In genomic region chr14:71183856-71184255, GRCh38 we compare ENCODE assay signal across 21 cellular contexts.
DNase-seq lines count a peak whose midpoint lies in the region; ATAC-seq lines count a peak whose summit lies in the region.
"Had no signal": no experiment of that assay in that cellular context is flagged by ENCODE, and none has a peak within 500 bp of the region (broad histone marks: within the 10 kb centered on the region; RNA-seq: fewer than 3 reads in every experiment).

No MANE protein-coding gene starts in this region.

- DNase-seq in DMS79 (lab: John Stamatoyannopoulos, UW) (peak; percentile 92), NCI-H1105 (lab: John Stamatoyannopoulos, UW) (peak; percentile 63), NCI-H345 treated with DMSO at 0.1 percent for 48 hours (lab: John Stamatoyannopoulos, UW; ENCODE audit: unreplicated experiment) (peak; percentile 69), cerebellum (ENCODE audit: low spot score) (peak; percentile 19), NCI-H2029 (lab: John Stamatoyannopoulos, UW) (no peak)
- DNase-seq: COR-L47; head of caudate nucleus; mammary epithelial cell; NCI-H146; NCI-H526 treated with DMSO at 0.1 percent for 48 hours; OCI-M1; right lobe of liver; stimulated activated CD4-positive, alpha-beta T cell treated with anti-CD3 and anti-CD28 coated beads, Interleukin-12 subunit alpha, Interleukin-12 subunit beta, amount 100 ng/mL, for 4 hours; stimulated activated CD4-positive, alpha-beta T cell treated with anti-CD3 and anti-CD28 coated beads, Interleukin-4, amount 100 ng/mL, for 24 hours; stimulated activated naive B cell treated with anti-CD40 and anti-IgM and Interleukin-4, amounts not matched to agents 10 μg/mL and 1 μg/mL and 100 μg/mL, for 72 hours; testis; uterus had no signal

- no peak for ATAC-seq in HG03108 (IDR thresholded peaks at IDR 0.05; ENCODE audit: unreplicated experiment)
- ATAC-seq in GM18502 (IDR thresholded peaks at IDR 0.05; ENCODE audit: poor library complexity, unreplicated experiment) = no peak
- ATAC-seq in GM21723 (IDR thresholded peaks at IDR 0.05; ENCODE audit: unreplicated experiment) = no peak
- ATAC-seq: activated naive CD4-positive, alpha-beta T cell treated with anti-CD3 and anti-CD28 coated beads, Interleukin-2, amount 50 U/mL, for 72 hours; right lobe of liver; stimulated activated naive B cell treated with anti-CD40 and anti-IgM and Interleukin-4, amounts not matched to agents 10 μg/mL and 1 μg/mL and 100 μg/mL, for 72 hours had no signal
